21 cellular contexts compared by ENCODE assay signal in the genomic region with DNA sequence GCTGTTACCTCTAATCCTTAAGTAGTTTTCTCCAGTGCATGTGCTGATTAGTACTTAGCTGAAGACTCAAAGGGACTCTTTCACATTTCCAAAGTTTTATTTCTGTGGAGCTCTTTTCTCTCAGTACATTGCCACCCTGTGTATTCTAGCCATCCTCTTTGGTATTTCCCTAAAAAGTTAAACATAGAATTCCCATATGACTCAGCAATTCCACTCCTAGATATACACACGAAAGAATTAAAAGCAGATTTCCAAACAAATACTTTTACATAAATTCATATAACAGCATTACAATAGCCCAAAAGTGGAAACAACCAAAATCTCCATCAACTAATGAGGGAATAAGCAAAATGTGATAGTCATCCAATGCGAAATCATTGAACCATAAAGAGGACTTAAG. TPM values are rescaled to one million over a fixed set of nuclear protein-coding genes. Genes with fewer than 3 reads are reported as not detected.
"Had no signal": no experiment of that assay in that cellular context is flagged by ENCODE, and none has a peak within 500 bp of the region (broad histone marks: within the 10 kb centered on the region; RNA-seq: fewer than 3 reads in every experiment).

No MANE protein-coding gene starts in this region.

- DNase-seq: activated CD4-positive, alpha-beta T cell treated with anti-CD3 and anti-CD28 coated beads for 1 hour; activated CD4-positive, alpha-beta T cell treated with anti-CD3 and anti-CD28 coated beads, Interleukin-2, amount 50 U/mL, for 4 hours; activated CD8-positive, alpha-beta memory T cell treated with anti-CD3 and anti-CD28 coated beads for 24 hours; activated CD8-positive, alpha-beta memory T cell treated with anti-CD3 and anti-CD28 coated beads, Interleukin-2, amount 50 U/mL, for 4 hours; activated naive CD4-positive, alpha-beta T cell treated with Interleukin-2 at 50 U/mL for 16 hours; activated naive CD8-positive, alpha-beta T cell treated with anti-CD3 and anti-CD28 coated beads, Interleukin-2, amount 10 ng/mL, durations not matched to agents 7 days and 5 days; activated T-cell treated with anti-CD3 and anti-CD28 coated beads, Interleukin-2, amount 50 U/mL, for 4 hours; cortex of kidney; kidney; left lung; natural killer cell; retina; stimulated activated CD4-positive, alpha-beta T cell treated with anti-CD3 and anti-CD28 coated beads, Interleukin-2, amount 100 ng/mL, for 48 hours; stimulated activated CD8-positive, alpha-beta memory T cell treated with anti-CD3 and anti-CD28 coated beads, Interleukin-4, amount 100 ng/mL, for 48 hours; stimulated activated naive B cell treated with anti-CD40 and anti-IgM and Interleukin-4, amounts not matched to agents 10 μg/mL and 1 μg/mL and 100 μg/mL, for 72 hours; T-helper 9 cell; transverse colon had no signal

- FAIRE-seq: endometrium, kidney, urothelium cell line had no signal

- H3K9me3 ChIP-seq: left lung, transverse colon had no signal

- H3K4me3 ChIP-seq: cardiac muscle cell, left lung, transverse colon had no signal

- H3K27ac ChIP-seq: cardiac muscle cell, left lung, transverse colon had no signal

- H3K4me1 ChIP-seq: left lung, transverse colon had no signal

- H3K27me3 ChIP-seq: cardiac muscle cell, left lung, transverse colon had no signal

- ATAC-seq: activated T-cell treated with anti-CD3 and anti-CD28 coated beads, Interleukin-2, amount 50 U/mL, for 4 hours; left lung; natural killer cell; stimulated activated naive B cell treated with anti-CD40 and anti-IgM and Interleukin-4, amounts not matched to agents 10 μg/mL and 1 μg/mL and 100 μg/mL, for 72 hours had no signal

- H3K36me3 ChIP-seq: cardiac muscle cell, left lung, transverse colon had no signal

RNA-seq across cellular contexts. Expression of a gene that starts 8.9 kb away (rescaled TPM):
- total RNA-seq: activated T-cell treated with anti-CD3 and anti-CD28 coated beads, Interleukin-2, amount 50 U/mL, for 4 hours; lung microvascular endothelial cell; natural killer cell had no signal
